29 cellular contexts compared by ENCODE assay signal in genomic region chr2:241953324-241953851, GRCh38.
"Had no signal": no experiment of that assay in that cellular context is flagged by ENCODE, and none has a peak within 500 bp of the region (broad histone marks: within the 10 kb centered on the region; RNA-seq: fewer than 3 reads in every experiment).

No MANE protein-coding gene starts in this region.

- FAIRE-seq: islet of Langerhans, kidney, small intestine, urothelium cell line had no signal

- H3K27ac ChIP-seq: left lung, neutrophil, ovary, prostate gland, spleen, suprapubic skin, thoracic aorta, tibial artery, upper lobe of right lung had no signal

- H3K27me3 ChIP-seq: neutrophil, ovary, spleen, upper lobe of right lung had no signal

- ATAC-seq: left colon; left lung; mucosa of descending colon; naive thymus-derived CD4-positive, alpha-beta T cell; right cardiac atrium; sciatic nerve; stimulated activated effector memory CD8-positive, alpha-beta T cell treated with anti-CD3 and anti-CD28 coated beads, Interleukin-12 subunit alpha, Interleukin-12 subunit beta, amount 100 ng/mL, for 72 hours; upper lobe of right lung had no signal

- H3K9me3 ChIP-seq: left lung, mucosa of descending colon, ovary, prostate gland, suprapubic skin, thoracic aorta, tibial artery, upper lobe of right lung had no signal

- H3K4me1 ChIP-seq: prostate gland had no signal

- H3K36me3 ChIP-seq: left lung, neutrophil, ovary, prostate gland, suprapubic skin, thoracic aorta, tibial artery, upper lobe of right lung had no signal

- DNase-seq: hippocampal formation; immature natural killer cell; kidney; left colon; left lung; mesendoderm; midbrain; mucosa of descending colon; naive thymus-derived CD4-positive, alpha-beta T cell; occipital lobe; ovary; retina; small intestine; stimulated activated CD4-positive, alpha-beta T cell treated with anti-CD3 and anti-CD28 coated beads, Interleukin-4, amount 100 ng/mL, for 24 hours; stimulated activated naive CD4-positive, alpha-beta T cell; trophoblast cell; upper lobe of right lung had no signal

- H3K4me3 ChIP-seq: left lung, lung, mucosa of descending colon, ovary, prostate gland, spleen, suprapubic skin, thoracic aorta, tibial artery, upper lobe of right lung had no signal
